Comparison of ENCODE assay signal across 8 cellular contexts in the genomic region with DNA sequence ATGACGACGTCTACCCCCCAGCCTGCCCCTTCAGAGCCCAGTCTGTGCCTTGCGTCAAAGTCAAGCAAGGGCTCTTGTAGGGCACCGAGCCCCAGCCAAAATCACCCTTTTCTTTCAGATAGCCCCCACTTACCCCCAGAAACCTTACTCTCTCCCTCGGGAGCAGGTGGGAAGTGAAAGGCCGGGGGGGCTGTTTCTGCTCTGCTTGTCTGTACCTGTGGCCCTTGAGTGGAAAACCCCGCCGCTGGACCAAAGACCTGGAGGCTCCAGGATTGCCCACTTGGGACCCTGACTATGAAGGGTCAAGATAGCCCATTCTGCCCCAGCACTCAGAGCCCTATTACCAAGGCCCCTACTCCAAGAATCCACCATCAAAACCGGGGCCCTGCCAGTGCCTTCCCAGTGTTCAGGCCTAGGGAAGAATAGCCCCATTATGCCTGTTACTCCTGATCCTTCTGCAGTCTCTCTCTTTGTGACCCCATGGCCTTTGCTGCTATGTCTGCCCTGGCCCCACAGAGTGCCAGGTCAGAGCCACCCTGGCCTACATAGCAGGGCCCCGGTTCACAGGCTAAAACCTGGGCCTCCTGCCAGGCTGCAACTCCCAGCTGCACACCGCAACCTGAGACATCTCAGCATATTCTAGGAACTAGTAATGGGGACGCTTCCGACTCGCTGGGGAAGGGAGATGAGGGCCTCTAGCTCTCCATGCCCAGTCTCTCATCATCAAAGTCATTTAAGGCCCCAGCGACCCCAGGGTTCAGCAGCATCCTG. TPM values are rescaled to one million over a fixed set of nuclear protein-coding genes. Genes with fewer than 3 reads are reported as not detected.
DNase-seq lines count a peak whose midpoint lies in the region; ATAC-seq and TF ChIP-seq lines count a peak whose summit lies in the region.

No MANE protein-coding gene starts in this region.

- no peaks in the 10 kb centered on the region for H3K36me3 ChIP-seq in BLaER1
- no peaks in the 10 kb centered on the region for H3K36me3 ChIP-seq in OCI-LY3 (replicated peaks; ENCODE audit: low read depth, low read length)
- H3K36me3 ChIP-seq in ectodermal cell (ENCODE audit: control insufficient read depth, insufficient read depth, low read length) = no peaks in the 10 kb centered on the region
- no peaks in the 10 kb centered on the region for H3K36me3 ChIP-seq in muscle layer of colon (ENCODE audit: insufficient read depth, low read length)

- no peak overlapping the region for H2AFZ ChIP-seq in OCI-LY3 (ENCODE audit: low read depth, low read length)

- no peaks in the 10 kb centered on the region; the same call in 1 of the 2 replicates for H3K9me3 ChIP-seq in BLaER1
- H3K9me3 ChIP-seq in OCI-LY3 (ENCODE audit: insufficient read depth, low read length) = no peaks in the 10 kb centered on the region
- no peaks in the 10 kb centered on the region for H3K9me3 ChIP-seq in ectodermal cell (ENCODE audit: control insufficient read depth, low read length)
- no peaks in the 10 kb centered on the region for H3K9me3 ChIP-seq in muscle layer of colon (ENCODE audit: low read length)

- H3K4me2 ChIP-seq in BLaER1 = peak overlapping the region; percentile 98
- peak overlapping the region; percentile 97 for H3K4me2 ChIP-seq in OCI-LY3 (ENCODE audit: low read length)

- H3K79me2 ChIP-seq in OCI-LY3 (ENCODE audit: low read length) = peaks cover 6% of the 10 kb centered on the region; the same call in 1 of the 2 replicates

- no peak for DNase-seq in UCSD-AML1 (lab: John Stamatoyannopoulos, UW; ENCODE audit: unreplicated experiment)
- DNase-seq in GM19240 (ENCODE audit: insufficient read length, low spot score) = no peak
- no peak for DNase-seq in 8988T

- H3K9ac ChIP-seq in BLaER1 (peak overlapping the region; percentile 87), OCI-LY3 (ENCODE audit: low read length) (peak overlapping the region; percentile 95), muscle layer of colon (ENCODE audit: low read length) (peak overlapping the region; percentile 75)

- peak; percentile 1 for ATAC-seq in GM21515 (IDR thresholded peaks at IDR 0.05; ENCODE audit: unreplicated experiment)

- peaks cover 68% of the 10 kb centered on the region for H3K4me1 ChIP-seq in BLaER1
- H3K4me1 ChIP-seq in OCI-LY3 (ENCODE audit: low read length) = peaks cover 33% of the 10 kb centered on the region
- peaks cover 20% of the 10 kb centered on the region for H3K4me1 ChIP-seq in ectodermal cell (ENCODE audit: control insufficient read depth, insufficient read depth, low read length)
- peaks cover 10% of the 10 kb centered on the region for H3K4me1 ChIP-seq in muscle layer of colon (ENCODE audit: insufficient read depth, low read length)

- H3K27me3 ChIP-seq in BLaER1 (no peaks in the 10 kb centered on the region), OCI-LY3 (ENCODE audit: low read depth, low read length) (no peaks in the 10 kb centered on the region), ectodermal cell (ENCODE audit: control insufficient read depth, insufficient read depth, low read length, poor library complexity, severe bottlenecking) (no peaks in the 10 kb centered on the region), muscle layer of colon (ENCODE audit: control insufficient read depth in 1 of 2, insufficient read depth in 2 of 2, low read length in 2 of 2) (no peaks in the 10 kb centered on the region)

- H4K20me1 ChIP-seq in BLaER1 (no peaks in the 10 kb centered on the region), OCI-LY3 (ENCODE audit: insufficient read depth, low read length) (no peaks in the 10 kb centered on the region)

- WGBS in ectodermal cell, 2 experiments = 68 to 73% methylated on average over 15 of the region's 15 CpGs

- H3K27ac ChIP-seq in BLaER1 = peak overlapping the region; percentile 91
- peak overlapping the region; percentile 86 for H3K27ac ChIP-seq in OCI-LY3 (ENCODE audit: low read length)
- peak overlapping the region; percentile 85 for H3K27ac ChIP-seq in ectodermal cell (ENCODE audit: insufficient read depth, low read depth, low read length, poor library complexity, severe bottlenecking)
- H3K27ac ChIP-seq in muscle layer of colon (ENCODE audit: low read depth, low read length) = peak overlapping the region; percentile 97

- H3K4me3 ChIP-seq in BLaER1 = peak overlapping the region; percentile 74
- peak overlapping the region; percentile 85 for H3K4me3 ChIP-seq in OCI-LY3 (ENCODE audit: low read length)
- peak overlapping the region; percentile 69 for H3K4me3 ChIP-seq in ectodermal cell (ENCODE audit: insufficient read depth, low read depth, low read length)
- H3K4me3 ChIP-seq in muscle layer of colon (ENCODE audit: low read depth in 1 of 2, low read length in 2 of 2) = peak overlapping the region; percentile 65 to 72

- no peak for TF ChIP-seq CTCF in OCI-LY3 (IDR thresholded peaks at IDR 0.05; ENCODE audit: low read depth, low read length)

RNA-seq across cellular contexts. Expression of gene HPDL, which starts 22.2 kb away (rescaled TPM):
- 3.0 TPM for polyA plus RNA-seq in ectodermal cell (2013, experiment 1 of 4)
- polyA plus RNA-seq in ectodermal cell (2013, experiment 2 of 4) = 2.3 TPM
- polyA plus RNA-seq in ectodermal cell (2013, experiment 3 of 4) = 1.3 TPM
- polyA plus RNA-seq in ectodermal cell (2013, experiment 4 of 4) = 1.4 TPM

RNA-seq across cellular contexts. Expression of gene TOE1, which starts 35.5 kb away (rescaled TPM):
- polyA plus RNA-seq in ectodermal cell (2013, experiment 1 of 4) = 10.2 TPM
- 17.8 TPM for polyA plus RNA-seq in ectodermal cell (2013, experiment 2 of 4)
- polyA plus RNA-seq in ectodermal cell (2013, experiment 3 of 4) = 10.9 TPM
- 12.0 TPM for polyA plus RNA-seq in ectodermal cell (2013, experiment 4 of 4)

RNA-seq across cellular contexts. Expression of gene MUTYH, which starts 35.7 kb away (rescaled TPM):
- 58.6 TPM for polyA plus RNA-seq in ectodermal cell (2013, experiment 1 of 4)
- 48.3 TPM for polyA plus RNA-seq in ectodermal cell (2013, experiment 2 of 4)
- 51.6 TPM for polyA plus RNA-seq in ectodermal cell (2013, experiment 3 of 4)
- 52.8 TPM for polyA plus RNA-seq in ectodermal cell (2013, experiment 4 of 4)
